In genomic region chr6:74000582-74000981, GRCh38 we compare ENCODE assay signal across 18 cellular contexts.
"Had no signal": no experiment of that assay in that cellular context is flagged by ENCODE, and none has a peak within 500 bp of the region (broad histone marks: within the 10 kb centered on the region; RNA-seq: fewer than 3 reads in every experiment).

No MANE protein-coding gene starts in this region.

- H3K27ac ChIP-seq: cardiac muscle cell, sigmoid colon, thoracic aorta, upper lobe of right lung had no signal

- H3K9me3 ChIP-seq: thoracic aorta, upper lobe of right lung had no signal

- H3K36me3 ChIP-seq: cardiac muscle cell, sigmoid colon, thoracic aorta, upper lobe of right lung had no signal

- H3K4me3 ChIP-seq: cardiac muscle cell, sigmoid colon, thoracic aorta, upper lobe of right lung had no signal

- H3K27me3 ChIP-seq: cardiac muscle cell, sigmoid colon, upper lobe of right lung had no signal

- DNase-seq: activated CD4-positive, alpha-beta T cell treated with anti-CD3 and anti-CD28 coated beads, Interleukin-2, amount 10 ng/mL, durations not matched to agents 7 days and 5 days; activated CD8-positive, alpha-beta memory T cell treated with anti-CD3 and anti-CD28 coated beads for 24 hours; activated CD8-positive, alpha-beta memory T cell treated with anti-CD3 and anti-CD28 coated beads, Interleukin-2, amount 50 U/mL, for 48 hours; activated effector memory CD4-positive, alpha-beta T cell treated with Interleukin-2 at 50 U/mL for 16 hours; activated naive CD4-positive, alpha-beta T cell treated with anti-CD3 and anti-CD28 coated beads, Interleukin-2, amount 50 U/mL, for 16 hours; activated T-cell treated with anti-CD3 and anti-CD28 coated beads, Interleukin-2, amount 50 U/mL, for 48 hours; effector memory CD8-positive, alpha-beta T cell; islet precursor cell; occipital lobe; posterior cingulate gyrus; sigmoid colon; stimulated activated CD4-positive, alpha-beta T cell treated with anti-CD3 and anti-CD28 coated beads, Interleukin-4, amount 100 ng/mL, for 4 hours; T1000; upper lobe of right lung had no signal

- ATAC-seq: effector memory CD8-positive, alpha-beta T cell; left lobe of liver; stimulated activated memory B cell treated with anti-CD40 and anti-IgM and Interleukin-4, amounts not matched to agents 10 μg/mL and 1 μg/mL and 100 μg/mL, for 72 hours; upper lobe of right lung had no signal

- H3K4me1 ChIP-seq: upper lobe of right lung had no signal
